ENCODE assay signal across 8 cellular contexts in genomic region chr18:76349067-76349715, GRCh38.
A peak's percentile ranks its signal among the peaks of the same experiment; 100 is the strongest.
DNase-seq lines count a peak whose midpoint lies in the region; ATAC-seq and TF ChIP-seq lines count a peak whose summit lies in the region.

No MANE protein-coding gene starts in this region.

- H3K9me3 ChIP-seq in heart right ventricle, result peaks cover 0 to 9% (median 0%) of the 10 kb centered on the region in 11 donors

- no peak overlapping the region for H3K27ac ChIP-seq in heart right ventricle

- intact Hi-C loops in heart right ventricle (cut with DNase I), result loop anchor here in 3 of 10 donors (5.0 to 10.0 kb wide), 3 partner anchors 92 to 1697 kb away; no protein-coding TSS in a partner anchor

- H3K36me3 Mint-ChIP-seq in activated naive CD4-positive, alpha-beta T cell treated with anti-CD3 and anti-CD28 coated beads, Interleukin-2, amount 50 U/mL, for 72 hours, result peaks cover 1 to 17% of the 10 kb centered on the region in 2 donors

- H3K4me3 ChIP-seq in NB4 (ENCODE audit: low read depth, low read length) (no peak overlapping the region), heart right ventricle (peak overlapping the region in 3 of 10 donors; percentile 3 to 14 (median 9))

- ATAC-seq in GM21717 (IDR thresholded peaks at IDR 0.05; ENCODE audit: unreplicated experiment), result peak; percentile 66
- ATAC-seq in activated naive CD4-positive, alpha-beta T cell treated with anti-CD3 and anti-CD28 coated beads, Interleukin-2, amount 50 U/mL, for 72 hours, result peak; percentile 40 to 62
- peak in 2 of 8 donors; percentile 20 to 21 for ATAC-seq in heart right ventricle
- ATAC-seq in HG03521 (IDR thresholded peaks at IDR 0.05; ENCODE audit: unreplicated experiment), result no peak

- H3K36me3 ChIP-seq in heart right ventricle, result no peaks in the 10 kb centered on the region

- DNase-seq in DMS 273 (lab: John Stamatoyannopoulos, UW; ENCODE audit: unreplicated experiment) (peak; percentile 90), NB4 (ENCODE audit: low read depth) (peak; percentile 77), SK-N-DZ (ENCODE audit: low spot score) (peak; percentile 85), heart right ventricle (peak in 1 of 2 donors; percentile 56), pulmonary artery endothelial cell (ENCODE audit: low read depth, low spot score) (peak; percentile 11)
- DNase-seq in activated naive CD4-positive, alpha-beta T cell treated with anti-CD3 and anti-CD28 coated beads, Interleukin-2, amount 50 U/mL, for 72 hours (ENCODE audit: low spot score in 2 of 2), result peak in 1 of 2 donors; percentile 71

- H3K27me3 ChIP-seq in heart right ventricle, result peaks cover 0 to 5% (median 0%) of the 10 kb centered on the region in 7 donors

- H3K9me3 Mint-ChIP-seq in activated naive CD4-positive, alpha-beta T cell treated with anti-CD3 and anti-CD28 coated beads, Interleukin-2, amount 50 U/mL, for 72 hours, result peaks cover 0 to 14% of the 10 kb centered on the region in 2 donors

- TF ChIP-seq CTCF in NB4 (IDR thresholded peaks at IDR 0.05; ENCODE audit: low read depth, low read length) (peak; percentile 81), heart right ventricle (IDR thresholded peaks at IDR 0.05) (peak; percentile 64 to 90 (median 86))

- WGBS in heart right ventricle, 2 donors, result 27 to 33% methylated on average over 29 of the region's 29 CpGs

- peak overlapping the region; percentile 23 to 52 for H3K27ac Mint-ChIP-seq in activated naive CD4-positive, alpha-beta T cell treated with anti-CD3 and anti-CD28 coated beads, Interleukin-2, amount 50 U/mL, for 72 hours

- no peak for TF ChIP-seq POLR2A in NB4 (IDR thresholded peaks at IDR 0.05; ENCODE audit: extremely low read depth, insufficient read length)

- peaks cover 0 to 19% (median 7%) of the 10 kb centered on the region in 9 donors for H3K4me1 ChIP-seq in heart right ventricle
